ENCODE assay signal across 8 cellular contexts in the genomic region with DNA sequence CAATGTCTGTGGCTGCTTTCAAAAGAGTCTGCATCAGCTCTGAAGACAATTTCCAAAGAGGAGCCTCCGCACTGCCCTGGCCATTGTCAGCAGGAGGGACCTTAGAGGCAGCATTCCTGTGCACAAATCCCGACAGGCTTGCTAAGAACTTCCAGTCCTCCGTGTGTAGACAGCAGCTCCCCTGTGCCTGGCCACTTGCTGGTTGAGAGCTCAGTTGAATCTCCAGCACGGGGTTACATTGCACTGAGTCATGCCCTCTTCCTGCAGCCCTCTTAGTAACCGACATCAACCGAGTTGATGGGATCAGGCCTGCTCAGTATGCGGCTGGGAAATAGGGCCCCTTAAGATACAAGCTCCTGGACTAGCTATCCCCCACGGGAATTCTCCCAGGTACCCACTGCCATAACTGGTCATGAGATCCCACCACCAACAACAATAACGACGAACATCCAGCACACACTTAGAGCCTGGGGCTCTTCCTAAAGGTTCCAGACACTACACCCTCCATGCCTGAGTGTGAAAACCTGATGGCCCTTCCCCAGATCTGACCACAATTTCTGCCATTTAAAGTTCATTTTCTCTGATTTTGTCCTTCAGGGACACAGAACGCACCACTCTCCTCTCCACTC. TPM values are rescaled to one million over a fixed set of nuclear protein-coding genes. Genes with fewer than 3 reads are reported as not detected.
A peak's percentile ranks its signal among the peaks of the same experiment; 100 is the strongest.
DNase-seq lines count a peak whose midpoint lies in the region; ATAC-seq, FAIRE-seq and TF ChIP-seq lines count a peak whose summit lies in the region.

No MANE protein-coding gene starts in this region.

- peak overlapping the region in 1 of 2 donors; percentile 39 for H3K4me3 ChIP-seq in right atrium auricular region
- peak overlapping the region; percentile 42 for H3K4me3 ChIP-seq in iPS-15b (ENCODE audit: low read depth, low read length)
- H3K4me3 ChIP-seq in kidney (ENCODE audit: low read length in 2 of 2), result no peak overlapping the region

- H3K27ac Mint-ChIP-seq in activated CD8-positive, alpha-beta T cell treated with anti-CD3 and anti-CD28 coated beads for 36 hours, result no peak overlapping the region

- H3K36me3 ChIP-seq in right atrium auricular region (no peaks in the 10 kb centered on the region), iPS-15b (ENCODE audit: control insufficient read depth, insufficient read depth, low read length) (no peaks in the 10 kb centered on the region), kidney (ENCODE audit: control insufficient read depth in 1 of 2, insufficient read depth in 2 of 2, low read length in 2 of 2) (no peaks in the 10 kb centered on the region)

- H3K9ac ChIP-seq in iPS-15b (ENCODE audit: low read depth, low read length), result no peak overlapping the region
- H3K9ac ChIP-seq in kidney (ENCODE audit: low read length in 2 of 2), result no peak overlapping the region

- peak overlapping the region; percentile 74 for H3K4me3 Mint-ChIP-seq in activated CD8-positive, alpha-beta T cell treated with anti-CD3 and anti-CD28 coated beads for 36 hours

- peak; percentile 24 for ATAC-seq in Right ventricle myocardium inferior
- ATAC-seq in activated CD8-positive, alpha-beta T cell treated with anti-CD3 and anti-CD28 coated beads for 36 hours, result peak; percentile 45
- no peak for ATAC-seq in HG03342 (IDR thresholded peaks at IDR 0.05; ENCODE audit: unreplicated experiment)
- no peak for ATAC-seq in HG03520 (IDR thresholded peaks at IDR 0.05; ENCODE audit: unreplicated experiment)

- TF ChIP-seq CTCF in right atrium auricular region (IDR thresholded peaks at IDR 0.05) (no peak), kidney (IDR thresholded peaks at IDR 0.05; ENCODE audit: borderline replicate concordance, extremely low read depth, insufficient read depth) (no peak)
- TF ChIP-seq CTCF in activated CD8-positive, alpha-beta T cell treated with anti-CD3 and anti-CD28 coated beads for 36 hours (IDR thresholded peaks at IDR 0.05), result no peak

- no peaks in the 10 kb centered on the region for H3K9me3 Mint-ChIP-seq in activated CD8-positive, alpha-beta T cell treated with anti-CD3 and anti-CD28 coated beads for 36 hours

- CTCF ChIA-PET in activated CD8-positive, alpha-beta T cell treated with anti-CD3 and anti-CD28 coated beads for 36 hours (lab: Charles Lee), result interaction anchor here (0.6 to 3.9 kb wide), 52 partner anchors 7 to 645 kb away, joined by 3 to 117 read pairs (median 5); partner anchors contain the start of genes ANKRD53, ATP6V1B1 and FIGLA

- intact Hi-C loops in Right ventricle myocardium inferior (cut with DNase I) (loop anchor here (2.0 to 10.0 kb wide), 4 partner anchors 77 to 293 kb away; no protein-coding TSS in a partner anchor), kidney (cut with DNase I) (loop anchor here (5.0 kb wide), 1 partner anchor 75 kb away; no protein-coding TSS in a partner anchor)
- intact Hi-C loops in activated CD8-positive, alpha-beta T cell treated with anti-CD3 and anti-CD28 coated beads for 36 hours (cut with micrococcal nuclease), result loop anchor here (5.0 kb wide), 2 partner anchors 75 to 160 kb away; no protein-coding TSS in a partner anchor

- peaks cover 6% of the 10 kb centered on the region for H3K4me1 Mint-ChIP-seq in activated CD8-positive, alpha-beta T cell treated with anti-CD3 and anti-CD28 coated beads for 36 hours (ENCODE audit: low read depth)

- DNase-seq in Right ventricle myocardium inferior (ENCODE audit: missing footprints) (no peak), right atrium auricular region (ENCODE audit: low spot score) (no peak), kidney (no peak), SW480 (ENCODE audit: low spot score) (no peak)
- peak; percentile 33 for DNase-seq in activated CD8-positive, alpha-beta T cell treated with anti-CD3 and anti-CD28 coated beads for 36 hours

- POLR2A ChIA-PET in activated CD8-positive, alpha-beta T cell treated with anti-CD3 and anti-CD28 coated beads for 36 hours (lab: Charles Lee), result no interaction called here

- no peaks in the 10 kb centered on the region for H3K9me3 ChIP-seq in right atrium auricular region
- no peaks in the 10 kb centered on the region for H3K9me3 ChIP-seq in iPS-15b (ENCODE audit: control insufficient read depth, insufficient read depth, low read length)
- no peaks in the 10 kb centered on the region for H3K9me3 ChIP-seq in kidney (ENCODE audit: control insufficient read depth in 1 of 2, low read length in 2 of 2)

- H3K27ac ChIP-seq in right atrium auricular region (no peak overlapping the region), kidney (ENCODE audit: low read depth in 2 of 2, low read length in 2 of 2) (no peak overlapping the region)

- no peak for FAIRE-seq in kidney (lab: Jason Lieb, UNC)

- H3K36me3 Mint-ChIP-seq in activated CD8-positive, alpha-beta T cell treated with anti-CD3 and anti-CD28 coated beads for 36 hours (ENCODE audit: low read depth), result no peaks in the 10 kb centered on the region

- H3K27me3 Mint-ChIP-seq in activated CD8-positive, alpha-beta T cell treated with anti-CD3 and anti-CD28 coated beads for 36 hours, result peaks cover 9% of the 10 kb centered on the region

- H3K27me3 ChIP-seq in right atrium auricular region (no peaks in the 10 kb centered on the region), iPS-15b (ENCODE audit: control insufficient read depth, insufficient read depth, low read length) (peaks cover 65% of the 10 kb centered on the region)

- H3K4me1 ChIP-seq in right atrium auricular region, result peaks cover 0 to 13% of the 10 kb centered on the region in 2 donors
- H3K4me1 ChIP-seq in iPS-15b (ENCODE audit: control insufficient read depth, insufficient read depth, low read length), result peaks cover 6% of the 10 kb centered on the region
- peaks cover 0 to 9% of the 10 kb centered on the region in 2 donors for H3K4me1 ChIP-seq in kidney (ENCODE audit: control insufficient read depth in 1 of 2, insufficient read depth in 1 of 2, low read depth in 1 of 2, low read length in 2 of 2)

RNA-seq across cellular contexts. Expression of gene ATP6V1B1, which starts 12.0 kb away (rescaled TPM):
- not detected for total RNA-seq in Right ventricle myocardium inferior
- not detected for total RNA-seq in right atrium auricular region
- not detected for total RNA-seq in activated CD8-positive, alpha-beta T cell treated with anti-CD3 and anti-CD28 coated beads for 36 hours
- total RNA-seq in kidney, result 37.9 TPM
- polyA plus RNA-seq in kidney (ENCODE audit: insufficient read depth, low read depth, low replicate concordance), result 400 TPM

RNA-seq across cellular contexts. Expression of gene ANKRD53, which starts 30.8 kb away (rescaled TPM):
- total RNA-seq in Right ventricle myocardium inferior (0.54 TPM), right atrium auricular region (1 to 10 TPM in 1 of 2 donors, under 1 TPM in 1; 0.78 to 1.7 TPM), kidney (1.3 TPM)
- not detected for total RNA-seq in activated CD8-positive, alpha-beta T cell treated with anti-CD3 and anti-CD28 coated beads for 36 hours
- 2.1 TPM for polyA plus RNA-seq in kidney (ENCODE audit: insufficient read depth, low read depth, low replicate concordance)

RNA-seq across cellular contexts. Expression of gene TEX261, which starts 47.0 kb away (rescaled TPM):
- total RNA-seq in Right ventricle myocardium inferior (63.8 TPM), right atrium auricular region (10 to 100 TPM; 26.7 to 38.0 TPM), kidney (56.1 TPM)
- 10 to 100 TPM; 38.8 to 39.9 TPM for total RNA-seq in activated CD8-positive, alpha-beta T cell treated with anti-CD3 and anti-CD28 coated beads for 36 hours
- 35.9 TPM for polyA plus RNA-seq in kidney (ENCODE audit: insufficient read depth, low read depth, low replicate concordance)

RNA-seq across cellular contexts. Expression of gene VAX2, which starts 47.3 kb away (rescaled TPM):
- total RNA-seq in Right ventricle myocardium inferior (0.30 TPM), right atrium auricular region (under 1 TPM; 0.70 to 0.86 TPM), kidney (2.6 TPM)
- not detected for total RNA-seq in activated CD8-positive, alpha-beta T cell treated with anti-CD3 and anti-CD28 coated beads for 36 hours
- polyA plus RNA-seq in kidney (ENCODE audit: insufficient read depth, low read depth, low replicate concordance), result 0.71 TPM

Comparison
In these comparisons a context has a peak if more than half of its experiments do, and no peak if none do; other contexts are left out.
1. ATAC-seq: peak in Right ventricle myocardium inferior (single experiment) and activated CD8-positive, alpha-beta T cell treated with anti-CD3 and anti-CD28 coated beads for 36 hours (single experiment); none in HG03342 (single experiment) and HG03520 (single experiment).
2. RNA of gene ATP6V1B1, which starts 12.0 kb away (total RNA-seq): 37.9 TPM in kidney (single experiment); not detected in right atrium auricular region, not detected in Right ventricle myocardium inferior (single experiment) and not detected in activated CD8-positive, alpha-beta T cell treated with anti-CD3 and anti-CD28 coated beads for 36 hours; every median in the first group is over 10 times any median in the second.